Comparison of ENCODE assay signal across 8 cellular contexts in genomic region chr16:46830902-46831647, GRCh38. TPM values are rescaled to one million over a fixed set of nuclear protein-coding genes. Genes with fewer than 3 reads are reported as not detected.
A peak's percentile ranks its signal among the peaks of the same experiment; 100 is the strongest.
DNase-seq lines count a peak whose midpoint lies in the region; ATAC-seq and TF ChIP-seq lines count a peak whose summit lies in the region.

A gene with protein sequence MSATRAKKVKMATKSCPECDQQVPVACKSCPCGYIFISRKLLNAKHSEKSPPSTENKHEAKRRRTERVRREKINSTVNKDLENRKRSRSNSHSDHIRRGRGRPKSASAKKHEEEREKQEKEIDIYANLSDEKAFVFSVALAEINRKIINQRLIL (minus strand): TSS chr16:46831180. CDS start chr16:46831149, 31 bp downstream.

- DNase-seq in AG10803 (ENCODE audit: low read depth) (peak; percentile 91), NCI-H446 treated with DMSO at 0.1 percent for 48 hours (lab: John Stamatoyannopoulos, UW) (peak; percentile 76), cerebellar cortex (ENCODE audit: low spot score) (peak; percentile 96), kidney epithelial cell (ENCODE audit: low read depth) (peak; percentile 56)
- DNase-seq in stimulated activated CD4-positive, alpha-beta T cell treated with anti-CD3 and anti-CD28 coated beads, Interleukin-15, amount 100 ng/mL, for 48 hours (ENCODE audit: low read depth in 2 of 2), result peak; percentile 86 to 87

- ATAC-seq in GM19035 (IDR thresholded peaks at IDR 0.05; ENCODE audit: unreplicated experiment) (peak; percentile 94), HG03354 (IDR thresholded peaks at IDR 0.05; ENCODE audit: poor library complexity, severe bottlenecking, unreplicated experiment) (peak; percentile 96)
- ATAC-seq in activated CD4-positive, CD25-positive, alpha-beta regulatory T cell treated with anti-CD3 and anti-CD28 coated beads, Interleukin-2, amount 50 U/mL, for 24 hours, result peak; percentile 95 to 96

- no peaks in the 10 kb centered on the region for H3K27me3 ChIP-seq in kidney epithelial cell (ENCODE audit: control insufficient read depth, insufficient read depth, low read length)

- no peaks in the 10 kb centered on the region for H3K36me3 ChIP-seq in kidney epithelial cell (ENCODE audit: control insufficient read depth, insufficient read depth, low read length)

- no peak for TF ChIP-seq CTCF in AG10803 (conservative IDR thresholded peaks at IDR 0.05; ENCODE audit: low read length)
- TF ChIP-seq CTCF in kidney epithelial cell (IDR thresholded peaks at IDR 0.05; ENCODE audit: insufficient read depth, low read length, poor library complexity, severe bottlenecking), result no peak

- H3K4me3 ChIP-seq in AG10803 (ENCODE audit: low read length) (peak within 1 kb of the TSS; percentile 78), kidney epithelial cell (ENCODE audit: low read depth, low read length) (peak within 1 kb of the TSS; percentile 86)

RNA-seq across cellular contexts. Expression of the gene that starts here (rescaled TPM):
- total RNA-seq in kidney epithelial cell, result 7.5 and 10.1 TPM in 2 replicates

Comparison
In these comparisons a context has a peak if more than half of its experiments do, and no peak if none do; other contexts are left out.
1. Peak in every context shown above with its lines: DNase-seq, ATAC-seq and H3K4me3 ChIP-seq.